9 cellular contexts compared by ENCODE assay signal in the genomic region with DNA sequence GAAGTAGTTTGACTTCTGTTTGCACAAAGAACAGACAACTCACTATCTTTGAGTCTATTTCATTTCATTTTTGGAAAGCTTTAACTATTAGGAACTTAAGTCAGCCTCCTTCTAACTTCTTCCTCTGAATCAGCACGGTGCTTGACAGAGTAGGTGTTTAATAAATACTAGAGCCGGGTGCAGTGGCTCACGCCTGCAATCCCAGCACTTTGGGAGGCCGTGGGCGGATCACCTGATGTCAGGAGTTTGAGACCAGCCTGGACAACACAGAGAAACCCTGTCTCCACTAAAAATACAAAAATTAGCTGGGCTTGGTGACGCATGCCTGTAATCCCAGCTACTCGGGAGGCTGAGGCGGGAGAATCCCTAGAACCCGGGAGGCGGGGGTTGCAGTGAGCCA. TPM values are rescaled to one million over a fixed set of nuclear protein-coding genes. Genes with fewer than 3 reads are reported as not detected.
DNase-seq lines count a peak whose midpoint lies in the region; ATAC-seq and TF ChIP-seq lines count a peak whose summit lies in the region.
"Not testable (repeated sequence)": the region's sequence is repeated elsewhere in the genome, so short reads cannot be mapped to it uniquely, and the experiment has no call there.
"Had no signal": no experiment of that assay in that cellular context is flagged by ENCODE, and none has a peak within 500 bp of the region (broad histone marks: within the 10 kb centered on the region; RNA-seq: fewer than 3 reads in every experiment).

No MANE protein-coding gene starts in this region.

- TF ChIP-seq RAD21 in IMR-90 (IDR thresholded peaks at IDR 0.05; ENCODE audit: low read length): not testable (repeated sequence)

- H4K5ac ChIP-seq in IMR-90 (ENCODE audit: low read depth, low read length): not testable (repeated sequence)

- H3K4me1 ChIP-seq in CD4-positive, alpha-beta memory T cell (ENCODE audit: insufficient read depth, low read length); IMR-90 (ENCODE audit: control insufficient read depth, insufficient read depth, low read length); naive thymus-derived CD4-positive, alpha-beta T cell (ENCODE audit: control insufficient read depth in 2 of 2, insufficient read depth in 2 of 2, low read length in 2 of 2): not testable (repeated sequence)

- not testable (repeated sequence) for H3K56ac ChIP-seq in IMR-90 (ENCODE audit: extremely low read depth, insufficient read depth, low read length)

- H2AFZ ChIP-seq in IMR-90 (replicated peaks; ENCODE audit: low read length, poor library complexity): not testable (repeated sequence)

- ATAC-seq in IMR-90 (ENCODE audit: low read depth); activated T-helper 17 cell treated with anti-CD3 and anti-CD28 coated beads, Interleukin-2, amount 50 U/mL, for 72 hours (replicated peaks); effector memory CD8-positive, alpha-beta T cell (replicated peaks); naive thymus-derived CD4-positive, alpha-beta T cell: not testable (repeated sequence)

- not testable (repeated sequence) for H3K4me2 ChIP-seq in IMR-90 (ENCODE audit: low read depth, low read length)

- H4K20me1 ChIP-seq in IMR-90 (ENCODE audit: insufficient read depth, low read length): not testable (repeated sequence)

- TF ChIP-seq CTCF in IMR-90 (conservative IDR thresholded peaks at IDR 0.05; ENCODE audit: low read depth, low read length): not testable (repeated sequence)

- H3K4me1 Mint-ChIP-seq in CD4-positive, alpha-beta memory T cell: peaks cover 14 to 27% (median 16%) of the 10 kb centered on the region in 4 donors
- H3K4me1 Mint-ChIP-seq in activated T-helper 17 cell treated with anti-CD3 and anti-CD28 coated beads, Interleukin-2, amount 50 U/mL, for 72 hours: not testable (repeated sequence)
- H3K4me1 Mint-ChIP-seq in effector memory CD8-positive, alpha-beta T cell (ENCODE audit: low read depth in 2 of 2): peaks cover 5 to 19% of the 10 kb centered on the region in 2 donors
- peaks cover 4 to 33% (median 30%) of the 10 kb centered on the region in 7 donors for H3K4me1 Mint-ChIP-seq in naive thymus-derived CD4-positive, alpha-beta T cell

- H3K14ac ChIP-seq in IMR-90 (replicated peaks; ENCODE audit: low read depth, low read length): not testable (repeated sequence)

- not testable (repeated sequence) for H2BK20ac ChIP-seq in IMR-90 (ENCODE audit: low read depth, low read length)

- DNase-seq in CD4-positive, alpha-beta memory T cell; effector memory CD8-positive, alpha-beta T cell; naive thymus-derived CD4-positive, alpha-beta T cell: not testable (repeated sequence)
- DNase-seq in IMR-90 (peak; percentile 8), SK-MEL-5 (ENCODE audit: low read depth, low spot score) (peak; percentile 35), putamen (ENCODE audit: low spot score) (peak; percentile 6)

- H3K9ac ChIP-seq in IMR-90 (ENCODE audit: low read depth, low read length): not testable (repeated sequence)

- H2BK5ac ChIP-seq in IMR-90 (ENCODE audit: low read depth, low read length, poor library complexity, severe bottlenecking): not testable (repeated sequence)

- not testable (repeated sequence) for H3K79me1 ChIP-seq in IMR-90 (ENCODE audit: low read depth in 1 of 2, low read length in 2 of 2)

- H2BK120ac ChIP-seq in IMR-90 (ENCODE audit: low read depth, low read length): not testable (repeated sequence)

- CTCF ChIA-PET in CD4-positive, alpha-beta memory T cell (lab: Charles Lee; ENCODE audit: partially characterized antibody): interaction anchor here (0.6 to 1.9 kb wide), 4 partner anchors 16 to 42 kb away, joined by 3 to 11 read pairs (median 4); no protein-coding TSS in a partner anchor
- CTCF ChIA-PET in IMR-90 (lab: Yijun Ruan, JAX): interaction anchor here (1.0 kb wide), 1 partner anchor 38 kb away, joined by 3 read pairs; no protein-coding TSS in a partner anchor
- CTCF ChIA-PET in naive thymus-derived CD4-positive, alpha-beta T cell (lab: Charles Lee): interaction anchor here (0.9 to 11.0 kb wide), 2 partner anchors 11 to 39 kb away, joined by 4 to 118 read pairs; no protein-coding TSS in a partner anchor

- POLR2A ChIA-PET in CD4-positive, alpha-beta memory T cell (lab: Charles Lee; ENCODE audit: partially characterized antibody): interaction anchor here (0.7 to 2.2 kb wide), 4 partner anchors 18 to 40 kb away, joined by 3 to 7 read pairs (median 3); partner anchors contain the start of genes BIN2 and SMAGP
- POLR2A ChIA-PET in IMR-90 (lab: Charles Lee; ENCODE audit: unreplicated experiment): not testable (repeated sequence)
- POLR2A ChIA-PET in naive thymus-derived CD4-positive, alpha-beta T cell (lab: Charles Lee): interaction anchor here (0.6 to 1.6 kb wide), 6 partner anchors 13 to 1276 kb away, joined by 3 to 8 read pairs (median 4); partner anchors contain the start of genes CSRNP2 and RACGAP1

- H2AK9ac ChIP-seq in IMR-90 (replicated peaks; ENCODE audit: low read depth, low read length, poor library complexity): not testable (repeated sequence)

- dilution Hi-C loops in IMR-90 (cut with HindIII; ENCODE audit: low sequenced_read_pairs, unreplicated experiment): not testable (repeated sequence)

- peaks cover 45 to 71% of the 10 kb centered on the region in 2 donors for H3K36me3 Mint-ChIP-seq in CD4-positive, alpha-beta memory T cell
- peaks cover 84% of the 10 kb centered on the region for H3K36me3 Mint-ChIP-seq in activated T-helper 17 cell treated with anti-CD3 and anti-CD28 coated beads, Interleukin-2, amount 50 U/mL, for 72 hours (ENCODE audit: low read depth)
- peaks cover 98% of the 10 kb centered on the region for H3K36me3 Mint-ChIP-seq in effector memory CD8-positive, alpha-beta T cell (ENCODE audit: insufficient read depth)
- peaks cover 18 to 50% (median 32%) of the 10 kb centered on the region in 5 donors for H3K36me3 Mint-ChIP-seq in naive thymus-derived CD4-positive, alpha-beta T cell

- H2AK5ac ChIP-seq in IMR-90 (ENCODE audit: low read depth, low read length): not testable (repeated sequence)

- H3K4me3 Mint-ChIP-seq in CD4-positive, alpha-beta memory T cell; activated T-helper 17 cell treated with anti-CD3 and anti-CD28 coated beads, Interleukin-2, amount 50 U/mL, for 72 hours; effector memory CD8-positive, alpha-beta T cell; naive thymus-derived CD4-positive, alpha-beta T cell: not testable (repeated sequence)

- H3K27me3 Mint-ChIP-seq in CD4-positive, alpha-beta memory T cell; activated T-helper 17 cell treated with anti-CD3 and anti-CD28 coated beads, Interleukin-2, amount 50 U/mL, for 72 hours; effector memory CD8-positive, alpha-beta T cell; naive thymus-derived CD4-positive, alpha-beta T cell: not testable (repeated sequence)

- peaks cover 77% of the 10 kb centered on the region for H3K36me3 ChIP-seq in CD4-positive, alpha-beta memory T cell (ENCODE audit: insufficient read depth, low read length)
- H3K36me3 ChIP-seq in IMR-90 (ENCODE audit: control insufficient read depth, insufficient read depth, low read length): not testable (repeated sequence)
- H3K36me3 ChIP-seq in naive thymus-derived CD4-positive, alpha-beta T cell (ENCODE audit: control insufficient read depth in 2 of 3, insufficient read depth in 3 of 3, low read length in 3 of 3): peaks cover 27 to 82% (median 43%) of the 10 kb centered on the region in 3 experiments

- TF ChIP-seq POLR2A in IMR-90 (IDR thresholded peaks at IDR 0.05; ENCODE audit: low read depth, low read length): not testable (repeated sequence)

- peak overlapping the region in 4 of 7 donors; percentile 4 to 83 (median 24) for H3K27ac Mint-ChIP-seq in CD4-positive, alpha-beta memory T cell
- peak overlapping the region; percentile 51 for H3K27ac Mint-ChIP-seq in activated T-helper 17 cell treated with anti-CD3 and anti-CD28 coated beads, Interleukin-2, amount 50 U/mL, for 72 hours
- H3K27ac Mint-ChIP-seq in effector memory CD8-positive, alpha-beta T cell: peak overlapping the region; percentile 4 to 84
- H3K27ac Mint-ChIP-seq in naive thymus-derived CD4-positive, alpha-beta T cell: peak overlapping the region in 5 of 9 donors; percentile 38 to 80 (median 58)

- WGBS in IMR-90 (ENCODE audit: extremely low coverage in 2 of 2, insufficient read length in 1 of 2), 2 experiments: no CpG with 5 or more reads among the region's 10 CpGs

- BruUV-seq in IMR-90 (replicated peaks; lab: Mats Ljungman, UMichigan): not testable (repeated sequence)

- H3K9me3 ChIP-seq in CD4-positive, alpha-beta memory T cell (ENCODE audit: control insufficient read depth in 1 of 2, low read length in 2 of 2); IMR-90 (ENCODE audit: control insufficient read depth, insufficient read depth, low read length); naive thymus-derived CD4-positive, alpha-beta T cell (ENCODE audit: control insufficient read depth in 2 of 3, low read length in 3 of 3): not testable (repeated sequence)

- not testable (repeated sequence) for H3K9me3 Mint-ChIP-seq in CD4-positive, alpha-beta memory T cell; activated T-helper 17 cell treated with anti-CD3 and anti-CD28 coated beads, Interleukin-2, amount 50 U/mL, for 72 hours; effector memory CD8-positive, alpha-beta T cell; naive thymus-derived CD4-positive, alpha-beta T cell

- not testable (repeated sequence) for H3K18ac ChIP-seq in IMR-90 (ENCODE audit: low read depth, low read length)

- intact Hi-C loops in CD4-positive, alpha-beta memory T cell (cut with micrococcal nuclease): loop anchor here (2.0 kb wide), 1 partner anchor 22 kb away; no protein-coding TSS in a partner anchor
- intact Hi-C loops in IMR-90 (cut with micrococcal nuclease): loop anchor here (5.0 kb wide), 1 partner anchor 397 kb away; no protein-coding TSS in a partner anchor
- intact Hi-C loops in naive thymus-derived CD4-positive, alpha-beta T cell (cut with micrococcal nuclease): not testable (repeated sequence)

- not testable (repeated sequence) for H3K4ac ChIP-seq in IMR-90 (ENCODE audit: low read depth, low read length)

- H3K4me3 ChIP-seq in CD4-positive, alpha-beta memory T cell (ENCODE audit: low read length in 2 of 2); IMR-90 (ENCODE audit: insufficient read depth, low read depth, low read length); naive thymus-derived CD4-positive, alpha-beta T cell (ENCODE audit: low read length): not testable (repeated sequence)

- H3K27me3 ChIP-seq in CD4-positive, alpha-beta memory T cell (ENCODE audit: insufficient read depth, low read length); naive thymus-derived CD4-positive, alpha-beta T cell (ENCODE audit: control insufficient read depth in 2 of 2, insufficient read depth in 2 of 2, low read length in 2 of 2): not testable (repeated sequence)
- peaks cover 16% of the 10 kb centered on the region for H3K27me3 ChIP-seq in IMR-90 (ENCODE audit: control insufficient read depth, insufficient read depth, low read length)

- H4K91ac ChIP-seq in IMR-90 (ENCODE audit: insufficient read depth, low read depth, low read length): not testable (repeated sequence)

- in situ Hi-C loops in IMR-90 (cut with MboI; ENCODE audit: low sequenced_read_pairs); SK-MEL-5 (cut with HindIII; ENCODE audit: low pct_unique_long_range_greater_than_20kb, low sequenced_read_pairs): not testable (repeated sequence)

- H3K23ac ChIP-seq in IMR-90 (ENCODE audit: low read depth, low read length): not testable (repeated sequence)

- not testable (repeated sequence) for H3K9me1 ChIP-seq in IMR-90 (ENCODE audit: insufficient read depth, low read length)

- not testable (repeated sequence) for H3K27ac ChIP-seq in CD4-positive, alpha-beta memory T cell (ENCODE audit: low read depth, low read length); IMR-90 (ENCODE audit: insufficient read depth, low read length); naive thymus-derived CD4-positive, alpha-beta T cell (ENCODE audit: low read depth, low read length)

- not testable (repeated sequence) for H2BK15ac ChIP-seq in IMR-90 (ENCODE audit: low read depth, low read length)

- H4K8ac ChIP-seq in IMR-90 (ENCODE audit: low read depth in 2 of 2, low read length in 2 of 2): not testable (repeated sequence)

RNA-seq across cellular contexts. Expression of gene BIN2, which starts 23.2 kb away (rescaled TPM):
- 100 to 1,000 TPM; 215 to 221 TPM for total RNA-seq in CD4-positive, alpha-beta memory T cell
- 100 to 1,000 TPM; 183 to 309 TPM for polyA plus RNA-seq in CD4-positive, alpha-beta memory T cell
- not detected in 2 replicates for total RNA-seq in IMR-90 (2012; rRNA removed)
- polyA plus RNA-seq in IMR-90 (2012; rRNA removed): not detected in 2 replicates
- not detected in 2 replicates for polyA plus RNA-seq in IMR-90 (2012; cell fraction: cytosol; rRNA removed)
- polyA plus RNA-seq in IMR-90 (2012; cell fraction: nucleus; rRNA removed; ENCODE audit: low replicate concordance): not detected in 2 replicates
- 0.08 TPM in 1 of 2 replicates, not detected in the other for total RNA-seq in SK-MEL-5 (2014; rRNA removed; shearing (Covaris generic))
- 0.07 TPM in 1 of 2 replicates, not detected in the other for polyA plus RNA-seq in SK-MEL-5 (2015; cell fraction: cytosol; rRNA removed)
- not detected in 2 replicates for polyA plus RNA-seq in SK-MEL-5 (2015; cell fraction: nucleus; rRNA removed)
- total RNA-seq in activated T-helper 17 cell treated with anti-CD3 and anti-CD28 coated beads, Interleukin-2, amount 50 U/mL, for 72 hours: 10 to 100 TPM; 45.8 to 78.8 TPM
- total RNA-seq in naive thymus-derived CD4-positive, alpha-beta T cell: 100 to 1,000 TPM; 159 to 255 (median 249) TPM
- 100 to 1,000 TPM; 198 to 290 TPM for polyA plus RNA-seq in naive thymus-derived CD4-positive, alpha-beta T cell
- total RNA-seq: G401 had no signal

RNA-seq across cellular contexts. Expression of gene SMAGP, which starts 30.6 kb away (rescaled TPM):
- total RNA-seq in CD4-positive, alpha-beta memory T cell: 1 to 10 TPM; 3.9 to 5.5 TPM
- 10 to 100 TPM; 10.6 to 18.9 TPM for polyA plus RNA-seq in CD4-positive, alpha-beta memory T cell
- 12.2 and 15.6 TPM in 2 replicates for total RNA-seq in IMR-90 (2012; rRNA removed)
- 35.8 and 42.7 TPM in 2 replicates for polyA plus RNA-seq in IMR-90 (2012; rRNA removed)
- polyA plus RNA-seq in IMR-90 (2012; cell fraction: cytosol; rRNA removed): 17.0 and 41.6 TPM in 2 replicates
- polyA plus RNA-seq in IMR-90 (2012; cell fraction: nucleus; rRNA removed; ENCODE audit: low replicate concordance): 6.5 and 18.3 TPM in 2 replicates
- total RNA-seq in SK-MEL-5 (2014; rRNA removed; shearing (Covaris generic)): 1.8 and 2.3 TPM in 2 replicates
- 2.8 and 5.0 TPM in 2 replicates for polyA plus RNA-seq in SK-MEL-5 (2015; cell fraction: cytosol; rRNA removed)
- 1.9 and 3.6 TPM in 2 replicates for polyA plus RNA-seq in SK-MEL-5 (2015; cell fraction: nucleus; rRNA removed)
- total RNA-seq in activated T-helper 17 cell treated with anti-CD3 and anti-CD28 coated beads, Interleukin-2, amount 50 U/mL, for 72 hours: under 1 TPM; 0.13 to 0.50 TPM
- total RNA-seq in naive thymus-derived CD4-positive, alpha-beta T cell: 1 to 10 TPM; 1.5 to 7.4 (median 4.2) TPM
- polyA plus RNA-seq in naive thymus-derived CD4-positive, alpha-beta T cell: 10 to 100 TPM; 10.6 to 16.2 TPM

RNA-seq across cellular contexts. Expression of gene CELA1, which starts 45.7 kb away (rescaled TPM):
- under 1 TPM; 0.36 to 0.73 TPM for total RNA-seq in CD4-positive, alpha-beta memory T cell
- 1 to 10 TPM; 1.6 to 3.7 TPM for polyA plus RNA-seq in CD4-positive, alpha-beta memory T cell
- not detected in 2 replicates for total RNA-seq in IMR-90 (2012; rRNA removed)
- polyA plus RNA-seq in IMR-90 (2012; rRNA removed): not detected in 2 replicates
- polyA plus RNA-seq in IMR-90 (2012; cell fraction: cytosol; rRNA removed): 0.08 TPM in 1 of 2 replicates, not detected in the other
- 0.23 TPM in 1 of 2 replicates, not detected in the other for polyA plus RNA-seq in IMR-90 (2012; cell fraction: nucleus; rRNA removed; ENCODE audit: low replicate concordance)
- total RNA-seq in SK-MEL-5 (2014; rRNA removed; shearing (Covaris generic)): not detected in 2 replicates
- polyA plus RNA-seq in SK-MEL-5 (2015; cell fraction: cytosol; rRNA removed): not detected in 2 replicates
- not detected in 2 replicates for polyA plus RNA-seq in SK-MEL-5 (2015; cell fraction: nucleus; rRNA removed)
- total RNA-seq in activated T-helper 17 cell treated with anti-CD3 and anti-CD28 coated beads, Interleukin-2, amount 50 U/mL, for 72 hours: not detected
- 1 to 10 TPM in 4 of 5 experiments, not detected in 1; 1.1 to 2.1 (median 1.4) TPM for total RNA-seq in naive thymus-derived CD4-positive, alpha-beta T cell
- 1 to 10 TPM; 3.8 to 9.2 TPM for polyA plus RNA-seq in naive thymus-derived CD4-positive, alpha-beta T cell
- total RNA-seq: G401, GM12878 had no signal
- polyA plus RNA-seq: GM12878 had no signal

Comparison
In these comparisons a context has a peak if more than half of its experiments do, and no peak if none do; other contexts are left out.
1. RNA of gene BIN2, which starts 23.2 kb away (total RNA-seq): 159 to 255 TPM in naive thymus-derived CD4-positive, alpha-beta T cell, 215 to 221 TPM in CD4-positive, alpha-beta memory T cell and 45.8 to 78.8 TPM in activated T-helper 17 cell treated with anti-CD3 and anti-CD28 coated beads, Interleukin-2, amount 50 U/mL, for 72 hours; not detected in IMR-90 and 0.08 TPM in SK-MEL-5; every median in the first group is over 10 times any median in the second.
2. Peak in every context shown above with its lines, with median percentiles within 50 percentile points of each other: H3K27ac Mint-ChIP-seq.